In genomic region chr2:203750669-203751068, GRCh38 we compare ENCODE assay signal across 12 cellular contexts. TPM values are rescaled to one million over a fixed set of nuclear protein-coding genes. Genes with fewer than 3 reads are reported as not detected.
"Had no signal": no experiment of that assay in that cellular context is flagged by ENCODE, and none has a peak within 500 bp of the region (broad histone marks: within the 10 kb centered on the region; RNA-seq: fewer than 3 reads in every experiment).

No MANE protein-coding gene starts in this region.

- H3K27me3 Mint-ChIP-seq: activated naive CD8-positive, alpha-beta T cell treated with anti-CD3 and anti-CD28 coated beads, Interleukin-2, amount 10 ng/mL, durations not matched to agents 7 days and 5 days had no signal

- H3K4me3 Mint-ChIP-seq: activated B cell treated with CpG ODN at 0.5 μM for 24 hours; activated naive CD8-positive, alpha-beta T cell treated with anti-CD3 and anti-CD28 coated beads, Interleukin-2, amount 10 ng/mL, durations not matched to agents 7 days and 5 days; naive B cell had no signal

- H3K27ac Mint-ChIP-seq: activated B cell treated with CpG ODN at 0.5 μM for 24 hours; activated naive CD8-positive, alpha-beta T cell treated with anti-CD3 and anti-CD28 coated beads, Interleukin-2, amount 10 ng/mL, durations not matched to agents 7 days and 5 days had no signal

- H3K4me1 ChIP-seq: breast epithelium, foreskin keratinocyte had no signal

- FAIRE-seq: TTC549 had no signal

- DNase-seq: activated B cell treated with CpG ODN at 0.5 μM for 24 hours; activated naive CD8-positive, alpha-beta T cell treated with anti-CD3 and anti-CD28 coated beads, Interleukin-2, amount 10 ng/mL, durations not matched to agents 7 days and 5 days; aorta; dorsolateral prefrontal cortex; foreskin keratinocyte; left colon; naive B cell; posterior cingulate gyrus; stimulated activated CD4-positive, alpha-beta T cell treated with anti-CD3 and anti-CD28 coated beads, Interleukin-4, amount 100 ng/mL, for 4 hours had no signal

- H3K36me3 ChIP-seq: breast epithelium had no signal

- H3K4me3 ChIP-seq: breast epithelium, dorsolateral prefrontal cortex, lung had no signal

- H3K4me1 Mint-ChIP-seq: activated B cell treated with CpG ODN at 0.5 μM for 24 hours, naive B cell had no signal

- ATAC-seq: foreskin keratinocyte, left colon had no signal

- H3K27ac ChIP-seq: breast epithelium, dorsolateral prefrontal cortex, foreskin keratinocyte had no signal

RNA-seq across cellular contexts. Expression of gene CD28, which starts 44.2 kb away (rescaled TPM):
- total RNA-seq: activated B cell treated with CpG ODN at 0.5 μM for 24 hours, foreskin keratinocyte had no signal
- polyA plus RNA-seq: foreskin keratinocyte had no signal
